ENCODE assay signal across 17 cellular contexts in genomic region chr11:11261629-11262028, GRCh38.
DNase-seq lines count a peak whose midpoint lies in the region; ATAC-seq, FAIRE-seq and TF ChIP-seq lines count a peak whose summit lies in the region.
"Had no signal": no experiment of that assay in that cellular context is flagged by ENCODE, and none has a peak within 500 bp of the region (broad histone marks: within the 10 kb centered on the region; RNA-seq: fewer than 3 reads in every experiment).

No MANE protein-coding gene starts in this region.

- no peak overlapping the region for H3K9ac ChIP-seq in SK-N-SH

- H3K9me3 Mint-ChIP-seq in chondrocyte (ENCODE audit: low read depth): peaks cover 4% of the 10 kb centered on the region
- H3K9me3 Mint-ChIP-seq: brain; H9; stimulated activated naive CD8-positive, alpha-beta T cell treated with anti-CD3 and anti-CD28 coated beads, Interleukin-15, Interleukin-2, amounts not matched to agents 100 ng/mL and 50 ng/mL, for 24 hours had no signal

- H3K36me3 Mint-ChIP-seq in chondrocyte (ENCODE audit: low read depth): peaks cover 2% of the 10 kb centered on the region
- H3K36me3 Mint-ChIP-seq: brain had no signal

- H3K4me1 Mint-ChIP-seq in chondrocyte (ENCODE audit: low read depth): peaks cover 15% of the 10 kb centered on the region

- CTCF ChIA-PET in SK-N-SH (lab: Yijun Ruan, JAX): interaction anchor here (1.2 kb wide), 1 partner anchor 11 kb away, joined by 3 read pairs; no protein-coding TSS in a partner anchor

- H3K27me3 ChIP-seq in SK-N-SH (ENCODE audit: insufficient read depth): no peaks in the 10 kb centered on the region
- H3K27me3 ChIP-seq: vagina had no signal

- no peak for TF ChIP-seq POLR2A in GM12892 (IDR thresholded peaks at IDR 0.05; ENCODE audit: low read depth, low read length)
- TF ChIP-seq POLR2A in Raji (IDR thresholded peaks at IDR 0.05; ENCODE audit: insufficient read depth, low read depth, low read length): peak; percentile 52

- FAIRE-seq in GM12892 (lab: Jason Lieb, UNC): peak; percentile 21

- POLR2A ChIA-PET in SK-N-SH (lab: Yijun Ruan, JAX): no interaction called here

- no peak for TF ChIP-seq CTCF in chondrocyte (IDR thresholded peaks at IDR 0.05)
- TF ChIP-seq CTCF in SK-N-SH (IDR thresholded peaks at IDR 0.05): no peak

- TF ChIP-seq EP300 in SK-N-SH (IDR thresholded peaks at IDR 0.05; ENCODE audit: borderline replicate concordance in 1 of 2, low read depth in 1 of 2, low read length in 1 of 2): no peak

- peak; percentile 60 for ATAC-seq in GM21360 (IDR thresholded peaks at IDR 0.05; ENCODE audit: unreplicated experiment)
- peak; percentile 60 for ATAC-seq in HG03139 (IDR thresholded peaks at IDR 0.05; ENCODE audit: unreplicated experiment)
- ATAC-seq: left cardiac atrium had no signal

- H3K36me3 ChIP-seq in SK-N-SH (replicated peaks in 1 of 2; ENCODE audit: control insufficient read depth in 1 of 2, insufficient read depth in 2 of 2, low read length in 1 of 2): no peaks in the 10 kb centered on the region
- H3K36me3 ChIP-seq: vagina had no signal

- H3F3A ChIP-seq in SK-N-SH (replicated peaks; ENCODE audit: insufficient read depth): no peaks in the 10 kb centered on the region

- no peak overlapping the region for H2AFZ ChIP-seq in SK-N-SH (ENCODE audit: low read depth)

- H3K27ac ChIP-seq in SK-N-SH (ENCODE audit: low read depth in 2 of 2, low read length in 1 of 2): no peak overlapping the region
- H3K27ac ChIP-seq: SK-N-MC, vagina, VCaP had no signal

- no peak for DNase-seq in GM12892 (ENCODE audit: insufficient read length)
- no peak for DNase-seq in chondrocyte (ENCODE audit: low spot score)
- no peak for DNase-seq in NCI-H446 treated with DMSO at 0.1 percent for 48 hours (lab: John Stamatoyannopoulos, UW)
- DNase-seq in SK-N-SH: no peak
- DNase-seq in HuH-7 (ENCODE audit: low spot score): no peak
- DNase-seq: activated naive CD4-positive, alpha-beta T cell treated with Interleukin-2 at 50 U/mL for 16 hours; H9; hippocampal formation; left cardiac atrium had no signal

- H3K27ac Mint-ChIP-seq in chondrocyte (ENCODE audit: unreplicated experiment): no peak overlapping the region
- H3K27ac Mint-ChIP-seq: brain; H9; stimulated activated naive CD8-positive, alpha-beta T cell treated with anti-CD3 and anti-CD28 coated beads, Interleukin-15, Interleukin-2, amounts not matched to agents 100 ng/mL and 50 ng/mL, for 24 hours had no signal

- H3K9me3 ChIP-seq in SK-N-SH: no peaks in the 10 kb centered on the region
- H3K9me3 ChIP-seq: vagina had no signal

- H3K4me3 ChIP-seq in SK-N-SH (ENCODE audit: low read depth in 2 of 2, low read length in 1 of 2): no peak overlapping the region
- H3K4me3 ChIP-seq: SK-N-MC, vagina had no signal

- no peaks in the 10 kb centered on the region for H3K9me2 ChIP-seq in SK-N-SH

- TF ChIP-seq RAD21 in SK-N-SH (IDR thresholded peaks at IDR 0.05; ENCODE audit: low read length): no peak

- H3K79me2 ChIP-seq in SK-N-SH (ENCODE audit: insufficient read depth): no peaks in the 10 kb centered on the region

- peaks cover 0 to 8% of the 10 kb centered on the region in 2 experiments; a peak in 1 of 4 replicates for H3K4me1 ChIP-seq in SK-N-SH (ENCODE audit: control insufficient read depth in 1 of 2, insufficient read depth in 2 of 2, low read depth in 1 of 2, low read length in 1 of 2)
- H3K4me1 ChIP-seq: vagina had no signal

- 29% methylated on average over 4 of the region's 5 CpGs for WGBS in SK-N-SH (ENCODE audit: low lambda C conversion rate)

- peaks cover 5% of the 10 kb centered on the region for H3K27me3 Mint-ChIP-seq in chondrocyte (ENCODE audit: low read depth)

- H3K4me3 Mint-ChIP-seq in chondrocyte (ENCODE audit: unreplicated experiment): no peak overlapping the region
- H3K4me3 Mint-ChIP-seq: brain; H9; stimulated activated naive CD8-positive, alpha-beta T cell treated with anti-CD3 and anti-CD28 coated beads, Interleukin-15, Interleukin-2, amounts not matched to agents 100 ng/mL and 50 ng/mL, for 24 hours had no signal

- no peaks in the 10 kb centered on the region for H4K20me1 ChIP-seq in SK-N-SH (ENCODE audit: insufficient read depth)

- H3K4me2 ChIP-seq in SK-N-SH: no peak overlapping the region

TF ChIP-seq in SK-N-SH, 30 proteins besides CTCF, POLR2A, EP300 and RAD21:
- no peak for TF ChIP-seq GABPA (IDR thresholded peaks at IDR 0.05; ENCODE audit: low read depth)
- TF ChIP-seq TCF12 (IDR thresholded peaks at IDR 0.05): no peak
- no peak for TF ChIP-seq CHD2 (IDR thresholded peaks at IDR 0.05; ENCODE audit: low read length, partially characterized antibody)
- TF ChIP-seq TAF1 (IDR thresholded peaks at IDR 0.05; ENCODE audit: borderline replicate concordance, low read depth, low read length): no peak
- TF ChIP-seq RCOR1 (IDR thresholded peaks at IDR 0.05; ENCODE audit: low read length): no peak
- TF ChIP-seq NFIC (IDR thresholded peaks at IDR 0.05; ENCODE audit: borderline replicate concordance): no peak
- no peak for TF ChIP-seq TEAD4 (IDR thresholded peaks at IDR 0.05; ENCODE audit: borderline replicate concordance, insufficient read depth)
- TF ChIP-seq, protein P1, sequence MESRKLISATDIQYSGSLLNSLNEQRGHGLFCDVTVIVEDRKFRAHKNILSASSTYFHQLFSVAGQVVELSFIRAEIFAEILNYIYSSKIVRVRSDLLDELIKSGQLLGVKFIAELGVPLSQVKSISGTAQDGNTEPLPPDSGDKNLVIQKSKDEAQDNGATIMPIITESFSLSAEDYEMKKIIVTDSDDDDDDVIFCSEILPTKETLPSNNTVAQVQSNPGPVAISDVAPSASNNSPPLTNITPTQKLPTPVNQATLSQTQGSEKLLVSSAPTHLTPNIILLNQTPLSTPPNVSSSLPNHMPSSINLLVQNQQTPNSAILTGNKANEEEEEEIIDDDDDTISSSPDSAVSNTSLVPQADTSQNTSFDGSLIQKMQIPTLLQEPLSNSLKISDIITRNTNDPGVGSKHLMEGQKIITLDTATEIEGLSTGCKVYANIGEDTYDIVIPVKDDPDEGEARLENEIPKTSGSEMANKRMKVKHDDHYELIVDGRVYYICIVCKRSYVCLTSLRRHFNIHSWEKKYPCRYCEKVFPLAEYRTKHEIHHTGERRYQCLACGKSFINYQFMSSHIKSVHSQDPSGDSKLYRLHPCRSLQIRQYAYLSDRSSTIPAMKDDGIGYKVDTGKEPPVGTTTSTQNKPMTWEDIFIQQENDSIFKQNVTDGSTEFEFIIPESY (IDR thresholded peaks at IDR 0.05; ENCODE audit: borderline replicate concordance, low read depth): no peak
TF ChIP-seq in SK-N-SH: peak in this region for 0.
